In genomic region chr2:189163889-189164288, GRCh38 we compare ENCODE assay signal across 11 cellular contexts. TPM values are rescaled to one million over a fixed set of nuclear protein-coding genes. Genes with fewer than 3 reads are reported as not detected.
DNase-seq lines count a peak whose midpoint lies in the region; ATAC-seq, FAIRE-seq and TF ChIP-seq lines count a peak whose summit lies in the region.
"Had no signal": no experiment of that assay in that cellular context is flagged by ENCODE, and none has a peak within 500 bp of the region (broad histone marks: within the 10 kb centered on the region; RNA-seq: fewer than 3 reads in every experiment).

No MANE protein-coding gene starts in this region.

- DNase-seq in HCEC 1CT: peak; percentile 80
- peak; percentile 41 for DNase-seq in brain pericyte (ENCODE audit: low read depth, low spot score)
- peak; percentile 26 for DNase-seq in kidney tubule cell (ENCODE audit: low spot score)
- DNase-seq in suprapubic skin (ENCODE audit: low spot score in 2 of 2): no peak
- DNase-seq in GM12891 (ENCODE audit: insufficient read length, low spot score): no peak
- no peak for DNase-seq in central memory CD4-positive, alpha-beta T cell
- no peak for DNase-seq in NCI-H2171 (lab: John Stamatoyannopoulos, UW)
- DNase-seq: NCI-H2171 treated with DMSO at 0.1 percent for 48 hours; stimulated activated CD8-positive, alpha-beta memory T cell treated with anti-CD3 and anti-CD28 coated beads, Interleukin-4, amount 100 ng/mL, for 48 hours had no signal

- TF ChIP-seq POLR2A in suprapubic skin (IDR thresholded peaks at IDR 0.05) (no peak), GM12891 (IDR thresholded peaks at IDR 0.05; ENCODE audit: low read depth, low read length) (no peak)

- no peak for TF ChIP-seq CTCF in suprapubic skin (IDR thresholded peaks at IDR 0.05)

- no peak for ATAC-seq in HG02885 (IDR thresholded peaks at IDR 0.05; ENCODE audit: poor library complexity, unreplicated experiment)

- no peaks in the 10 kb centered on the region for H3K9me3 ChIP-seq in suprapubic skin

- H3K4me1 ChIP-seq in suprapubic skin: peaks cover 14% of the 10 kb centered on the region

- H3K36me3 ChIP-seq in suprapubic skin: no peaks in the 10 kb centered on the region

- FAIRE-seq in GM12891 (lab: Jason Lieb, UNC): no peak
- FAIRE-seq: bronchial epithelial cell had no signal

- H3K4me3 ChIP-seq in suprapubic skin: no peak overlapping the region

- H3K27ac ChIP-seq in suprapubic skin: peak overlapping the region; percentile 6

- no peaks in the 10 kb centered on the region for H3K27me3 ChIP-seq in suprapubic skin

- 30% methylated on average over 3 of the region's 3 CpGs for WGBS in suprapubic skin

- no peak for TF ChIP-seq EP300 in suprapubic skin (IDR thresholded peaks at IDR 0.05)

TF ChIP-seq in GM12891, 5 proteins besides CTCF, POLR2A, EP300 and RAD21:
- TF ChIP-seq POU2F2 (IDR thresholded peaks at IDR 0.05; ENCODE audit: low read depth, low read length) (no peak), TAF1 (IDR thresholded peaks at IDR 0.05; ENCODE audit: low read depth, low read length) (no peak), POLR2AphosphoS5 (IDR thresholded peaks at IDR 0.05; ENCODE audit: low read depth, low read length) (no peak), SPI1 (IDR thresholded peaks at IDR 0.05; ENCODE audit: low read depth, low read length) (no peak), PAX5 (IDR thresholded peaks at IDR 0.05; ENCODE audit: insufficient read depth, low read length, severe bottlenecking) (no peak)

RNA-seq across cellular contexts. Expression of gene COL5A2, which starts 15.7 kb away (rescaled TPM):
- total RNA-seq in suprapubic skin: 10 to 100 TPM; 14.1 to 17.6 (median 16.3) TPM
- 0.18 TPM for polyA plus RNA-seq in GM12891 (2012; ENCODE audit: low read depth, missing spikeins)

Comparison
In these comparisons a context has a peak if more than half of its experiments do, and no peak if none do; other contexts are left out.
1. DNase-seq: peak in HCEC 1CT (single experiment), brain pericyte (single experiment) and kidney tubule cell (single experiment); none in suprapubic skin (0 of 2), GM12891 (single experiment), central memory CD4-positive, alpha-beta T cell (single experiment) and NCI-H2171 (single experiment).